In the genomic region with DNA sequence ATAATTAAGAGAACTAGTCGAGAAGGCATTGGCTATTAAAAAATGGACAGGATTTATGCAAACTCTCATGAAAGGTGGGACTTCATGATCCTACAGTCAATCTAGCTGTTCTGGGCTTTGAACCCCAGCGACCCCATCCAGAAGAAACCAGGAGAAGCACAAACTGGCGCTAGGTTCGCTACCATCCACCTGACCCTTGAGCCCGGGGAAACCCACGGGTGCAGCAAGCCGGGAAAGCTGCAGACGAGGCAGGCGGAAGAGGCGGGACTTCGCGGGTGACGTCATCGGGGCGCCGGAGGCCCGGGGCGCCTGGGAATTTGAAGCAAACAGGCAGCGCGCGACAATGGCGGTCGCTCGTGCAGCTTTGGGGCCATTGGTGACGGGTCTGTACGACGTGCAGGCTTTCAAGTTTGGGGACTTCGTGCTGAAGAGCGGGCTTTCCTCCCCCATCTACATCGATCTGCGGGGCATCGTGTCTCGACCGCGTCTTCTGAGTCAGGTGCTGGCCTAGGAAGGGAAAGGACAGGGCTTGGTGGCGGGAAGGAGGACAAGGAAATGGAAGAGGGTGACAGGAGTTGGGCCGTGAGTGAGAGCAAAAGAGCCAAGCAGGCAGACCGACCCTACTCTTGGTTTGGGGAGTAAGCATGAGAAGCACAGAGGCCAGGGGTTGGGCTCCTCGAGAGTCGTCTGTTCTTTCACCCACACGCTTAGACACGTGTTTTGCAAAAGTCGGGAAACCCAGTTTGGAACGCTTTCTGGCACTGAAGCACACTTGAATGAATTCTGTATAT, we compare ENCODE assay signal across 8 cellular contexts. TPM values are rescaled to one million over a fixed set of nuclear protein-coding genes. Genes with fewer than 3 reads are reported as not detected.
DNase-seq lines count a peak whose midpoint lies in the region; ATAC-seq, FAIRE-seq and TF ChIP-seq lines count a peak whose summit lies in the region.

A gene (plus strand): TSS at position 324 of the 791 bp plus-strand sequence. CDS start 20 bp downstream, at position 344.

- peaks cover 24% of the 10 kb centered on the region for H3K36me3 ChIP-seq in BLaER1
- H3K36me3 ChIP-seq in HepG2 (replicated peaks in 1 of 2; ENCODE audit: control insufficient read depth in 1 of 2, insufficient read depth in 2 of 2, low read length in 2 of 2) = peaks cover 0 to 14% of the 10 kb centered on the region in 2 experiments; a peak in 2 of 5 replicates

- TF ChIP-seq POLR2A in HepG2 (IDR thresholded peaks at IDR 0.05; ENCODE audit: insufficient read depth in 1 of 2, low read depth in 2 of 2, low read length in 2 of 2) = peak; percentile 92

- WGBS in HepG2 (ENCODE audit: low lambda C conversion rate) = under 1% methylated on average over 31 of the region's 44 CpGs

- peak; percentile 67 for DNase-seq in NCI-H526 treated with DMSO at 0.1 percent for 48 hours (lab: John Stamatoyannopoulos, UW)
- peak; percentile 91 for DNase-seq in activated CD4-positive, alpha-beta T cell treated with anti-CD3 and anti-CD28 coated beads, Interleukin-2, amount 50 U/mL, for 1 hour
- peak; percentile 65 to 81 for DNase-seq in dermis microvascular lymphatic vessel endothelial cell (ENCODE audit: low read depth in 2 of 2)
- peak; percentile 83 for DNase-seq in HepG2 (ENCODE audit: low spot score)
- DNase-seq in stimulated activated CD4-positive, alpha-beta T cell treated with anti-CD3 and anti-CD28 coated beads, Interleukin-4, amount 100 ng/mL, for 1 hour = peak; percentile 97

- peak; percentile 50; the same call in 1 of the 2 replicates for TF ChIP-seq RAD21 in HepG2 (CRISPR knock-in tag; IDR thresholded peaks at IDR 0.05)

- H3K27ac ChIP-seq in BLaER1 = peak within 1 kb of the TSS; percentile 97
- H3K27ac ChIP-seq in HepG2 (ENCODE audit: extremely low read length, insufficient read depth, low read length) = peak within 1 kb of the TSS; percentile 98

- H3K4me1 ChIP-seq in BLaER1 (peaks cover 30% of the 10 kb centered on the region), HepG2 (ENCODE audit: insufficient read depth, low read length) (peaks cover 43% of the 10 kb centered on the region)

- TF ChIP-seq EP300 in HepG2 (IDR thresholded peaks at IDR 0.05; ENCODE audit: low read depth in 2 of 2, low read length in 2 of 2) (peak; percentile 30 to 46; a peak in 2 of 4 replicates), HepG2 (CRISPR knock-in tag; IDR thresholded peaks at IDR 0.05; ENCODE audit: borderline replicate concordance) (no peak; the same call in 1 of the 2 replicates)

- FAIRE-seq in HepG2 (lab: Jason Lieb, UNC) = peak; percentile 57

- H3K9me3 ChIP-seq in BLaER1 (no peaks in the 10 kb centered on the region), HepG2 (ENCODE audit: low read length) (no peaks in the 10 kb centered on the region)

- H3K79me2 ChIP-seq in HepG2 (ENCODE audit: insufficient read depth, low read length) = peaks cover 48% of the 10 kb centered on the region

- CTCF ChIA-PET in HepG2 (lab: Yijun Ruan, JAX; ENCODE audit: low intra/inter-chr PET ratio, low total read pairs) = interaction anchor here (1.3 kb wide), 1 partner anchor 42 kb away, joined by 3 read pairs; no protein-coding TSS in a partner anchor

- TF ChIP-seq CTCF in HepG2 (CRISPR knock-in tag; IDR thresholded peaks at IDR 0.05) = peak; percentile 8; the same call in 1 of the 2 replicates

- TSS peak; percentile 69 for BruUV-seq in HepG2 (replicated peaks; lab: Mats Ljungman, UMichigan)

- H3K9ac ChIP-seq in BLaER1 = peak within 1 kb of the TSS; percentile 97
- peak within 1 kb of the TSS; percentile 95 for H3K9ac ChIP-seq in HepG2 (ENCODE audit: insufficient read depth, low read depth, low read length)

- H3K4me3 ChIP-seq in BLaER1 (peak within 1 kb of the TSS; percentile 99), HepG2 (replicated peaks in 1 of 3; ENCODE audit: insufficient read depth in 1 of 3, low read depth in 2 of 3, low read length in 3 of 3) (peak within 1 kb of the TSS; percentile 75 to 92 (median 88))

- intact Hi-C loops in HepG2 (cut with micrococcal nuclease; ENCODE audit: unreplicated experiment) = loop anchor here (2.0 kb wide), 2 partner anchors 32 to 42 kb away; no protein-coding TSS in a partner anchor

- no peaks in the 10 kb centered on the region for H3K27me3 ChIP-seq in BLaER1
- no peaks in the 10 kb centered on the region; a peak in 1 of 5 replicates for H3K27me3 ChIP-seq in HepG2 (ENCODE audit: control insufficient read depth in 1 of 2, insufficient read depth in 2 of 2, low read length in 2 of 2)

- H4K20me1 ChIP-seq in BLaER1 (peaks cover 29% of the 10 kb centered on the region), HepG2 (ENCODE audit: insufficient read depth, low read length) (peaks cover 24% of the 10 kb centered on the region)

- H3K4me2 ChIP-seq in BLaER1 (peak within 1 kb of the TSS; percentile 98), HepG2 (ENCODE audit: low read depth, low read length) (peak within 1 kb of the TSS; percentile 82)

- in situ Hi-C loops in HepG2 (cut with HindIII; ENCODE audit: extremely low pct_ligation_motif_present, low pct_unique_long_range_greater_than_20kb) = loop anchor here (5.0 kb wide), 1 partner anchor 38 kb away; no protein-coding TSS in a partner anchor

- no peak within 1 kb of the TSS for H2AFZ ChIP-seq in HepG2 (ENCODE audit: low read length)

- POLR2A ChIA-PET in HepG2 (lab: Yijun Ruan, JAX) = interaction anchor here (0.6 to 3.7 kb wide), 26 partner anchors 8 to 271 kb away, joined by 3 to 83 read pairs (median 4); no protein-coding TSS in a partner anchor

- ATAC-seq in GM19324 (IDR thresholded peaks at IDR 0.05; ENCODE audit: low FRiP score, unreplicated experiment) = peak; percentile 88
- peak; percentile 96 for ATAC-seq in HG03460 (IDR thresholded peaks at IDR 0.05; ENCODE audit: unreplicated experiment)
- ATAC-seq in HepG2 = peak; percentile 96

TF ChIP-seq in HepG2, 621 proteins besides CTCF, POLR2A, EP300 and RAD21 (continues in another document):
- TF ChIP-seq MTA1 (CRISPR knock-in tag; IDR thresholded peaks at IDR 0.05; ENCODE audit: borderline replicate concordance) = no peak; the same call in 1 of the 2 replicates
- no peak for TF ChIP-seq KLF12 (CRISPR knock-in tag; IDR thresholded peaks at IDR 0.05; ENCODE audit: borderline replicate concordance)
- TF ChIP-seq POGZ (CRISPR knock-in tag; IDR thresholded peaks at IDR 0.05) = peak; percentile 92
- TF ChIP-seq ZNF567 (CRISPR knock-in tag; IDR thresholded peaks at IDR 0.05; ENCODE audit: borderline replicate concordance) = no peak
- TF ChIP-seq SOX6 (IDR thresholded peaks at IDR 0.05) = no peak
- peak; percentile 39; the same call in 1 of the 2 replicates for TF ChIP-seq SOX6 (CRISPR knock-in tag; IDR thresholded peaks at IDR 0.05)
- TF ChIP-seq SMC3 (IDR thresholded peaks at IDR 0.05; ENCODE audit: low read length) = no peak
- TF ChIP-seq, protein P1, sequence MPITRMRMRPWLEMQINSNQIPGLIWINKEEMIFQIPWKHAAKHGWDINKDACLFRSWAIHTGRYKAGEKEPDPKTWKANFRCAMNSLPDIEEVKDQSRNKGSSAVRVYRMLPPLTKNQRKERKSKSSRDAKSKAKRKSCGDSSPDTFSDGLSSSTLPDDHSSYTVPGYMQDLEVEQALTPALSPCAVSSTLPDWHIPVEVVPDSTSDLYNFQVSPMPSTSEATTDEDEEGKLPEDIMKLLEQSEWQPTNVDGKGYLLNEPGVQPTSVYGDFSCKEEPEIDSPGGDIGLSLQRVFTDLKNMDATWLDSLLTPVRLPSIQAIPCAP (CRISPR knock-in tag; IDR thresholded peaks at IDR 0.05; ENCODE audit: low read depth) = no peak
- TF ChIP-seq ADNP (CRISPR knock-in tag; IDR thresholded peaks at IDR 0.05) = no peak
- TF ChIP-seq MED8 (CRISPR knock-in tag; IDR thresholded peaks at IDR 0.05; ENCODE audit: insufficient replicate concordance) = peak; percentile 43
- peak; percentile 98 for TF ChIP-seq GABPB1 (CRISPR knock-in tag; IDR thresholded peaks at IDR 0.05)
- peak; percentile 88 for TF ChIP-seq NRL (CRISPR knock-in tag; IDR thresholded peaks at IDR 0.05; ENCODE audit: borderline replicate concordance)

RNA-seq across cellular contexts. Expression of the gene that starts here (rescaled TPM):
- 22.0 and 25.7 TPM in 2 replicates for total RNA-seq in dermis microvascular lymphatic vessel endothelial cell
- 74.2 and 117 TPM in 2 replicates for total RNA-seq in HepG2 (2016; rRNA removed; fragmentation: Illumina TruSeq; extraction: Trizol)
- 28.7 and 31.7 TPM in 2 replicates for total RNA-seq in HepG2 (2016; cell fraction: cytosol; rRNA removed; fragmentation: Illumina TruSeq; extraction: Trizol; ENCODE audit: low read depth)
- 78.4 and 116 TPM in 2 replicates for total RNA-seq in HepG2 (2016; cell fraction: insoluble cytoplasmic fraction; rRNA removed; fragmentation: Illumina TruSeq; extraction: Trizol)
- 34.6 and 40.8 TPM in 2 replicates for total RNA-seq in HepG2 (2016; cell fraction: membrane; rRNA removed; fragmentation: Illumina TruSeq; extraction: Trizol)
- 44.6 and 58.8 TPM in 2 replicates for total RNA-seq in HepG2 (2016; cell fraction: nucleus; rRNA removed; fragmentation: Illumina TruSeq; extraction: Trizol)
- polyA plus RNA-seq in HepG2 (2011; rRNA removed) = 45.6 and 52.7 TPM in 2 replicates
- 38.1 and 45.2 TPM in 2 replicates for polyA plus RNA-seq in HepG2 (2011; cell fraction: cytosol; rRNA removed)
- polyA plus RNA-seq in HepG2 (2011; cell fraction: nucleus; rRNA removed) = 17.0 and 19.5 TPM in 2 replicates
- polyA plus RNA-seq in HepG2 (2012) = 35.5 and 38.6 TPM in 2 replicates
- 5.6 and 7.5 TPM in 2 replicates for polyA plus RNA-seq in HepG2 (2016; cell fraction: cytosol; fragmentation: Illumina TruSeq; extraction: Trizol; ENCODE audit: low read depth)
- 104 and 112 TPM in 2 replicates for polyA plus RNA-seq in HepG2 (2016; cell fraction: insoluble cytoplasmic fraction; fragmentation: Illumina TruSeq; extraction: Trizol; ENCODE audit: low read depth)
- polyA plus RNA-seq in HepG2 (2016; cell fraction: membrane; fragmentation: Illumina TruSeq; extraction: Trizol; ENCODE audit: low read depth) = 11.5 and 11.6 TPM in 2 replicates
- polyA plus RNA-seq in HepG2 (2016; cell fraction: nucleus; fragmentation: Illumina TruSeq; extraction: Trizol; ENCODE audit: insufficient read depth, low read depth) = 57.0 and 64.6 TPM in 2 replicates
- 37.2 and 57.0 TPM in 2 replicates for polyA minus RNA-seq in HepG2 (2011; rRNA and poly(A)+ RNA removed; ENCODE audit: low replicate concordance)
- polyA minus RNA-seq in HepG2 (2011; cell fraction: cytosol; rRNA and poly(A)+ RNA removed) = 89.0 and 103 TPM in 2 replicates
- 47.1 and 56.3 TPM in 2 replicates for polyA minus RNA-seq in HepG2 (2011; cell fraction: nucleus; rRNA and poly(A)+ RNA removed)

Comparison
In these comparisons a context has a peak if more than half of its experiments do, and no peak if none do; other contexts are left out.
1. Peak in every context shown above with its lines: DNase-seq, ATAC-seq, H3K4me3 ChIP-seq and H3K27ac ChIP-seq.